In the genomic region with DNA sequence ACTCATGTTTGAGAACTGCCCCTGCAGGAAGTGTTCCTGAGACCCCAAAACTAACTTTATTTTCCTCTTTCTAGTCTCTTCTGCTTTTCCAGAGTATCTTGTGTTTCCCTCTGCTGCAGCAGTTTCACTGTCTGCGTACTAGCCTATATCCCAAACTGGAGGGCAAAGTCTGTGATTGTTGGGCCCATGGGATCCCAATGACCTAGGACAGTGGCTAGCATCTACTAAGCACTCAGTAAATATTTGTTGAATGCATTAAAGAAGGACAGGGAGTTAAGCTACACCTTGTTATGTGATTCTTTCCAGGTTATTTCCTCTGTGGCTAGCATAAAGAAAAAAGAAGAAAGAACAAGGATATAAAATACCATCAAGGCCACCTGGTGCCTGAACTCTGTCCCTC, we compare ENCODE assay signal across 22 cellular contexts.
"Had no signal": no experiment of that assay in that cellular context is flagged by ENCODE, and none has a peak within 500 bp of the region (broad histone marks: within the 10 kb centered on the region; RNA-seq: fewer than 3 reads in every experiment).

No MANE protein-coding gene starts in this region.

- FAIRE-seq: frontal cortex had no signal

- H3K27ac ChIP-seq: colonic mucosa, lower lobe of right lung, prostate gland, right atrium auricular region, sigmoid colon, stomach, thoracic aorta, vagina had no signal

- H3K27me3 ChIP-seq: colonic mucosa, right atrium auricular region, sigmoid colon, vagina had no signal

- H3K4me1 ChIP-seq: colonic mucosa, lower lobe of right lung, prostate gland, right atrium auricular region, sigmoid colon, vagina had no signal

- H3K36me3 ChIP-seq: colonic mucosa, lower lobe of right lung, prostate gland, right atrium auricular region, sigmoid colon, stomach, thoracic aorta, tibial nerve, vagina had no signal

- H3K9me3 ChIP-seq: colonic mucosa, lower lobe of right lung, prostate gland, right atrium auricular region, sigmoid colon, thoracic aorta, tibial nerve, vagina had no signal

- DNase-seq: colonic mucosa; dermis blood vessel endothelial cell; effector memory CD8-positive, alpha-beta T cell; hypothalamus; immature natural killer cell; islet precursor cell; kidney glomerular epithelial cell; left ventricle myocardium superior; lower lobe of right lung; naive thymus-derived CD8-positive, alpha-beta T cell; sigmoid colon; stimulated activated CD4-positive, alpha-beta T cell treated with anti-CD3 and anti-CD28 coated beads, Interleukin-2, amount 100 ng/mL, for 24 hours; stimulated activated CD4-positive, alpha-beta T cell treated with anti-CD3 and anti-CD28 coated beads, Interleukin-4, amount 100 ng/mL, for 24 hours; stimulated activated naive CD4-positive, alpha-beta T cell treated with Interleukin-2 at 50 U/mL for 16 hours; stomach had no signal

- H3K4me3 ChIP-seq: colonic mucosa, lower lobe of right lung, prostate gland, right atrium auricular region, sigmoid colon, stomach, thoracic aorta, tibial nerve, vagina had no signal

- ATAC-seq: effector memory CD8-positive, alpha-beta T cell; left ventricle myocardium superior; lower lobe of right lung; naive thymus-derived CD8-positive, alpha-beta T cell; stimulated activated effector memory CD8-positive, alpha-beta T cell treated with anti-CD3 and anti-CD28 coated beads, Interleukin-12 subunit alpha, Interleukin-12 subunit beta, amount 100 ng/mL, for 72 hours had no signal
